8 cellular contexts compared by ENCODE assay signal in genomic region chr10:49539320-49539885, GRCh38. TPM values are rescaled to one million over a fixed set of nuclear protein-coding genes. Genes with fewer than 3 reads are reported as not detected.
DNase-seq lines count a peak whose midpoint lies in the region; ATAC-seq and TF ChIP-seq lines count a peak whose summit lies in the region.

No MANE protein-coding gene starts in this region.

- H3K9me2 ChIP-seq in Karpas-422 (replicated peaks; ENCODE audit: insufficient read depth, low read length), result no peaks in the 10 kb centered on the region

- peaks cover 35% of the 10 kb centered on the region for H3K79me2 ChIP-seq in Karpas-422 (ENCODE audit: low read length)

- H3K4me3 ChIP-seq in Karpas-422 (ENCODE audit: low read length), result peak overlapping the region; percentile 91
- peak overlapping the region; percentile 86 for H3K4me3 ChIP-seq in effector memory CD4-positive, alpha-beta T cell (ENCODE audit: insufficient read depth, low read depth, low read length, poor library complexity, severe bottlenecking)
- H3K4me3 ChIP-seq in lung, result peak overlapping the region; percentile 39

- H3K36me3 ChIP-seq in Karpas-422 (ENCODE audit: insufficient read depth, low read length), result no peaks in the 10 kb centered on the region
- H3K36me3 ChIP-seq in effector memory CD4-positive, alpha-beta T cell (ENCODE audit: control insufficient read depth, insufficient read depth, low read length), result no peaks in the 10 kb centered on the region
- no peaks in the 10 kb centered on the region for H3K36me3 ChIP-seq in lung (ENCODE audit: control insufficient read depth in 2 of 2, insufficient read depth in 2 of 2, low read length in 2 of 2)

- H3K9ac ChIP-seq in Karpas-422 (ENCODE audit: low read length), result peak overlapping the region; percentile 75

- H3K4me1 ChIP-seq in Karpas-422 (ENCODE audit: low read length) (peaks cover 33% of the 10 kb centered on the region), lung (ENCODE audit: control insufficient read depth in 2 of 2, insufficient read depth in 2 of 2, low read length in 2 of 2) (peaks cover 7% of the 10 kb centered on the region in 2 donors)
- peaks cover 5% of the 10 kb centered on the region for H3K4me1 ChIP-seq in effector memory CD4-positive, alpha-beta T cell (ENCODE audit: control insufficient read depth, insufficient read depth, low read length, poor library complexity, severe bottlenecking)

- H3K27ac Mint-ChIP-seq in stimulated activated naive CD8-positive, alpha-beta T cell treated with anti-CD3 and anti-CD28 coated beads, Interleukin-15, amount 100 ng/mL, for 72 hours, result peak overlapping the region; percentile 98 to 99

- H3K9me3 ChIP-seq in Karpas-422 (ENCODE audit: low read length) (no peaks in the 10 kb centered on the region), lung (ENCODE audit: control insufficient read depth in 2 of 2, insufficient read depth in 1 of 2, low read length in 1 of 2) (no peaks in the 10 kb centered on the region)
- H3K9me3 ChIP-seq in effector memory CD4-positive, alpha-beta T cell (ENCODE audit: control insufficient read depth, low read length), result no peaks in the 10 kb centered on the region

- peak overlapping the region; percentile 100 for H2AFZ ChIP-seq in Karpas-422 (ENCODE audit: low read length)

- H3K27me3 Mint-ChIP-seq in stimulated activated naive CD8-positive, alpha-beta T cell treated with anti-CD3 and anti-CD28 coated beads, Interleukin-15, amount 100 ng/mL, for 72 hours, result peaks cover 38% of the 10 kb centered on the region

- no peaks in the 10 kb centered on the region for H4K20me1 ChIP-seq in Karpas-422 (ENCODE audit: insufficient read depth, low read depth, low read length)

- DNase-seq in ELR (ENCODE audit: low read depth) (peak; percentile 73), Karpas-422 (peak; percentile 67), lung (ENCODE audit: low spot score) (peak; percentile 41)
- DNase-seq in effector memory CD4-positive, alpha-beta T cell, result peak in 2 of 3 donors; percentile 4 to 17
- DNase-seq in stimulated activated naive CD8-positive, alpha-beta T cell treated with anti-CD3 and anti-CD28 coated beads, Interleukin-15, amount 100 ng/mL, for 72 hours, result no peak

- H3K4me2 ChIP-seq in Karpas-422 (ENCODE audit: low read depth, low read length, poor library complexity, severe bottlenecking), result peak overlapping the region; percentile 97

- H3K4me1 Mint-ChIP-seq in stimulated activated naive CD8-positive, alpha-beta T cell treated with anti-CD3 and anti-CD28 coated beads, Interleukin-15, amount 100 ng/mL, for 72 hours, result peaks cover 44% of the 10 kb centered on the region

- H3K27ac ChIP-seq in Karpas-422 (ENCODE audit: low read length) (no peak overlapping the region), VCaP (peak overlapping the region; percentile 91), lung (ENCODE audit: low read depth in 1 of 2, low read length in 1 of 2) (peak overlapping the region; percentile 34 to 83)
- peak overlapping the region; percentile 74 for H3K27ac ChIP-seq in effector memory CD4-positive, alpha-beta T cell (ENCODE audit: insufficient read depth, low read length, poor library complexity, severe bottlenecking)

- no peaks in the 10 kb centered on the region for H3K27me3 ChIP-seq in Karpas-422 (ENCODE audit: low read length)
- H3K27me3 ChIP-seq in effector memory CD4-positive, alpha-beta T cell (replicated peaks; ENCODE audit: control insufficient read depth, insufficient read depth, low read length, poor library complexity, severe bottlenecking), result no peaks in the 10 kb centered on the region
- no peaks in the 10 kb centered on the region for H3K27me3 ChIP-seq in lung (ENCODE audit: control insufficient read depth, insufficient read depth)

- H3K4me3 Mint-ChIP-seq in stimulated activated naive CD8-positive, alpha-beta T cell treated with anti-CD3 and anti-CD28 coated beads, Interleukin-15, amount 100 ng/mL, for 72 hours, result peak overlapping the region; percentile 90 to 94

- peaks cover 0 to 5% of the 10 kb centered on the region in 2 donors for H3K9me3 Mint-ChIP-seq in stimulated activated naive CD8-positive, alpha-beta T cell treated with anti-CD3 and anti-CD28 coated beads, Interleukin-15, amount 100 ng/mL, for 72 hours

- TF ChIP-seq CTCF in VCaP (conservative IDR thresholded peaks at IDR 0.05), result no peak
- TF ChIP-seq CTCF in lung (IDR thresholded peaks at IDR 0.05; ENCODE audit: control extremely low read depth, extremely low read depth), result no peak

- ATAC-seq in GM21723 (IDR thresholded peaks at IDR 0.05; ENCODE audit: unreplicated experiment), result peak; percentile 7
- ATAC-seq in lung (ENCODE audit: insufficient read depth, low FRiP score), result peak; percentile 14
- peak; percentile 31 for ATAC-seq in stimulated activated naive CD8-positive, alpha-beta T cell treated with anti-CD3 and anti-CD28 coated beads, Interleukin-15, amount 100 ng/mL, for 72 hours
- ATAC-seq in GM18861 (IDR thresholded peaks at IDR 0.05; ENCODE audit: unreplicated experiment), result no peak

- 0 to 1% methylated on average over 26 of the region's 26 CpGs for WGBS in lung, 2 donors

RNA-seq across cellular contexts. Expression of gene ERCC6, which starts 0.5 kb away (rescaled TPM):
- 15.4 and 33.8 TPM in 2 replicates for total RNA-seq in Karpas-422 (2014; rRNA removed; shearing (Covaris generic); ENCODE audit: low replicate concordance)
- 10 to 100 TPM; 18.9 to 27.2 TPM for total RNA-seq in lung
- 1 to 10 TPM; 2.8 to 3.5 TPM for polyA plus RNA-seq in lung

Comparison
In these comparisons a context has a peak if more than half of its experiments do, and no peak if none do; other contexts are left out.
1. DNase-seq: peak in ELR (single experiment), Karpas-422 (single experiment), effector memory CD4-positive, alpha-beta T cell (2 of 3) and lung (single experiment); none in stimulated activated naive CD8-positive, alpha-beta T cell treated with anti-CD3 and anti-CD28 coated beads, Interleukin-15, amount 100 ng/mL, for 72 hours (0 of 2).
2. H3K4me3 ChIP-seq: peak in every context shown above with its lines; median percentile 91 in Karpas-422; 86 in effector memory CD4-positive, alpha-beta T cell; 39 in lung.